9 cellular contexts compared by ENCODE assay signal in genomic region chr6:92752114-92752513, GRCh38.
"Had no signal": no experiment of that assay in that cellular context is flagged by ENCODE, and none has a peak within 500 bp of the region (broad histone marks: within the 10 kb centered on the region; RNA-seq: fewer than 3 reads in every experiment).

No MANE protein-coding gene starts in this region.

- DNase-seq: GM23248, GOT3, H7, H9, HCEC 1CT, HFFc6 had no signal

- H2AFZ ChIP-seq: GM23248, GM23338 had no signal

- H3K27ac ChIP-seq: GM23248 had no signal

- H3K4me3 Mint-ChIP-seq: GM23338, H9, HFFc6 had no signal

- H3K4me3 ChIP-seq: GM23248, GM23338, HAP-1 had no signal

- H3K27ac Mint-ChIP-seq: GM23338, H9, HFFc6 had no signal

- H3K4me2 ChIP-seq: GM23338 had no signal

- H3K9ac ChIP-seq: GM23248 had no signal

- ATAC-seq: GM23338, HCT116 had no signal

- H3K4me1 ChIP-seq: HAP-1 had no signal

- H3K36me3 ChIP-seq: HAP-1 had no signal

- H3K9me3 ChIP-seq: HAP-1 had no signal
